1 cellular context compared by ENCODE assay signal in the genomic region with DNA sequence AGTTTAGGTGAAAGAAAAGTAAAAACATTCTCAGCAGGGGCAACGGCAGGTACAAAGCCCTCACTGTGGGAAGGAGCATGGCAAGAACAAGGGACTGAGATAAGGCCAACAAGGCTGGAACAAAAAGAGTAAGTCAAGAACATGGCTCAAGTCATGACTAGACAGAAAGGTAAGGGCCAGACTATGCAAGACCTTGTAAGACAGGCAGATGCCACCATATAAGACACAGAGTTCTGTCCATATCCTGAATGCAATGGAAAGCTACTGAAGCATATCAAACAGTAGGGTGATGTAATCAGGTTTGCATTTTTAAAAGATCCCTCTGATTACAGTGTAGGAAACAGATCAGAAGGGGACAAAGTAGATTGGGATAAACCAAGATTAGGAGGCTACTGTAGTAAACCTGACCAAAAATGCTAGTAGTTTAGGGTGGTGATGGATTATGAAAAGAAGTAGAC.
TF ChIP-seq lines count a peak whose summit lies in the region.

No MANE protein-coding gene starts in this region.

TF ChIP-seq in GM12878, 131 proteins besides CTCF, POLR2A, EP300 and RAD21 (continues in another document):
- TF ChIP-seq NRF1 (conservative IDR thresholded peaks at IDR 0.05; ENCODE audit: low read depth, low read length): no peak
- TF ChIP-seq SIN3A (IDR thresholded peaks at IDR 0.05; ENCODE audit: low read depth, low read length): no peak
- TF ChIP-seq, protein P1, sequence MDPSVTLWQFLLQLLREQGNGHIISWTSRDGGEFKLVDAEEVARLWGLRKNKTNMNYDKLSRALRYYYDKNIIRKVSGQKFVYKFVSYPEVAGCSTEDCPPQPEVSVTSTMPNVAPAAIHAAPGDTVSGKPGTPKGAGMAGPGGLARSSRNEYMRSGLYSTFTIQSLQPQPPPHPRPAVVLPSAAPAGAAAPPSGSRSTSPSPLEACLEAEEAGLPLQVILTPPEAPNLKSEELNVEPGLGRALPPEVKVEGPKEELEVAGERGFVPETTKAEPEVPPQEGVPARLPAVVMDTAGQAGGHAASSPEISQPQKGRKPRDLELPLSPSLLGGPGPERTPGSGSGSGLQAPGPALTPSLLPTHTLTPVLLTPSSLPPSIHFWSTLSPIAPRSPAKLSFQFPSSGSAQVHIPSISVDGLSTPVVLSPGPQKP (IDR thresholded peaks at IDR 0.05; ENCODE audit: low read depth, low read length): no peak
- TF ChIP-seq, protein P2, sequence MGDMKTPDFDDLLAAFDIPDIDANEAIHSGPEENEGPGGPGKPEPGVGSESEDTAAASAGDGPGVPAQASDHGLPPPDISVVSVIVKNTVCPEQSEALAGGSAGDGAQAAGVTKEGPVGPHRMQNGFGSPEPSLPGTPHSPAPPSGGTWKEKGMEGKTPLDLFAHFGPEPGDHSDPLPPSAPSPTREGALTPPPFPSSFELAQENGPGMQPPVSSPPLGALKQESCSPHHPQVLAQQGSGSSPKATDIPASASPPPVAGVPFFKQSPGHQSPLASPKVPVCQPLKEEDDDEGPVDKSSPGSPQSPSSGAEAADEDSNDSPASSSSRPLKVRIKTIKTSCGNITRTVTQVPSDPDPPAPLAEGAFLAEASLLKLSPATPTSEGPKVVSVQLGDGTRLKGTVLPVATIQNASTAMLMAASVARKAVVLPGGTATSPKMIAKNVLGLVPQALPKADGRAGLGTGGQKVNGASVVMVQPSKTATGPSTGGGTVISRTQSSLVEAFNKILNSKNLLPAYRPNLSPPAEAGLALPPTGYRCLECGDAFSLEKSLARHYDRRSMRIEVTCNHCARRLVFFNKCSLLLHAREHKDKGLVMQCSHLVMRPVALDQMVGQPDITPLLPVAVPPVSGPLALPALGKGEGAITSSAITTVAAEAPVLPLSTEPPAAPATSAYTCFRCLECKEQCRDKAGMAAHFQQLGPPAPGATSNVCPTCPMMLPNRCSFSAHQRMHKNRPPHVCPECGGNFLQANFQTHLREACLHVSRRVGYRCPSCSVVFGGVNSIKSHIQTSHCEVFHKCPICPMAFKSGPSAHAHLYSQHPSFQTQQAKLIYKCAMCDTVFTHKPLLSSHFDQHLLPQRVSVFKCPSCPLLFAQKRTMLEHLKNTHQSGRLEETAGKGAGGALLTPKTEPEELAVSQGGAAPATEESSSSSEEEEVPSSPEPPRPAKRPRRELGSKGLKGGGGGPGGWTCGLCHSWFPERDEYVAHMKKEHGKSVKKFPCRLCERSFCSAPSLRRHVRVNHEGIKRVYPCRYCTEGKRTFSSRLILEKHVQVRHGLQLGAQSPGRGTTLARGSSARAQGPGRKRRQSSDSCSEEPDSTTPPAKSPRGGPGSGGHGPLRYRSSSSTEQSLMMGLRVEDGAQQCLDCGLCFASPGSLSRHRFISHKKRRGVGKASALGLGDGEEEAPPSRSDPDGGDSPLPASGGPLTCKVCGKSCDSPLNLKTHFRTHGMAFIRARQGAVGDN (IDR thresholded peaks at IDR 0.05): no peak
- no peak for TF ChIP-seq ASH2L (IDR thresholded peaks at IDR 0.05; ENCODE audit: borderline replicate concordance, low read depth)
- TF ChIP-seq IKZF1 (conservative IDR thresholded peaks at IDR 0.05): 0 out of 2 replicates have a peak, but pooled peaks have one; percentile 17
- TF ChIP-seq, protein P3, sequence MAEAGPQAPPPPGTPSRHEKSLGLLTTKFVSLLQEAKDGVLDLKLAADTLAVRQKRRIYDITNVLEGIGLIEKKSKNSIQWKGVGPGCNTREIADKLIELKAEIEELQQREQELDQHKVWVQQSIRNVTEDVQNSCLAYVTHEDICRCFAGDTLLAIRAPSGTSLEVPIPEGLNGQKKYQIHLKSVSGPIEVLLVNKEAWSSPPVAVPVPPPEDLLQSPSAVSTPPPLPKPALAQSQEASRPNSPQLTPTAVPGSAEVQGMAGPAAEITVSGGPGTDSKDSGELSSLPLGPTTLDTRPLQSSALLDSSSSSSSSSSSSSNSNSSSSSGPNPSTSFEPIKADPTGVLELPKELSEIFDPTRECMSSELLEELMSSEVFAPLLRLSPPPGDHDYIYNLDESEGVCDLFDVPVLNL (IDR thresholded peaks at IDR 0.05; ENCODE audit: low read depth, low read length): no peak
- TF ChIP-seq, protein P4, sequence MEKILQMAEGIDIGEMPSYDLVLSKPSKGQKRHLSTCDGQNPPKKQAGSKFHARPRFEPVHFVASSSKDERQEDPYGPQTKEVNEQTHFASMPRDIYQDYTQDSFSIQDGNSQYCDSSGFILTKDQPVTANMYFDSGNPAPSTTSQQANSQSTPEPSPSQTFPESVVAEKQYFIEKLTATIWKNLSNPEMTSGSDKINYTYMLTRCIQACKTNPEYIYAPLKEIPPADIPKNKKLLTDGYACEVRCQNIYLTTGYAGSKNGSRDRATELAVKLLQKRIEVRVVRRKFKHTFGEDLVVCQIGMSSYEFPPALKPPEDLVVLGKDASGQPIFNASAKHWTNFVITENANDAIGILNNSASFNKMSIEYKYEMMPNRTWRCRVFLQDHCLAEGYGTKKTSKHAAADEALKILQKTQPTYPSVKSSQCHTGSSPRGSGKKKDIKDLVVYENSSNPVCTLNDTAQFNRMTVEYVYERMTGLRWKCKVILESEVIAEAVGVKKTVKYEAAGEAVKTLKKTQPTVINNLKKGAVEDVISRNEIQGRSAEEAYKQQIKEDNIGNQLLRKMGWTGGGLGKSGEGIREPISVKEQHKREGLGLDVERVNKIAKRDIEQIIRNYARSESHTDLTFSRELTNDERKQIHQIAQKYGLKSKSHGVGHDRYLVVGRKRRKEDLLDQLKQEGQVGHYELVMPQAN (conservative IDR thresholded peaks at IDR 0.05): no peak
- TF ChIP-seq, protein P5, sequence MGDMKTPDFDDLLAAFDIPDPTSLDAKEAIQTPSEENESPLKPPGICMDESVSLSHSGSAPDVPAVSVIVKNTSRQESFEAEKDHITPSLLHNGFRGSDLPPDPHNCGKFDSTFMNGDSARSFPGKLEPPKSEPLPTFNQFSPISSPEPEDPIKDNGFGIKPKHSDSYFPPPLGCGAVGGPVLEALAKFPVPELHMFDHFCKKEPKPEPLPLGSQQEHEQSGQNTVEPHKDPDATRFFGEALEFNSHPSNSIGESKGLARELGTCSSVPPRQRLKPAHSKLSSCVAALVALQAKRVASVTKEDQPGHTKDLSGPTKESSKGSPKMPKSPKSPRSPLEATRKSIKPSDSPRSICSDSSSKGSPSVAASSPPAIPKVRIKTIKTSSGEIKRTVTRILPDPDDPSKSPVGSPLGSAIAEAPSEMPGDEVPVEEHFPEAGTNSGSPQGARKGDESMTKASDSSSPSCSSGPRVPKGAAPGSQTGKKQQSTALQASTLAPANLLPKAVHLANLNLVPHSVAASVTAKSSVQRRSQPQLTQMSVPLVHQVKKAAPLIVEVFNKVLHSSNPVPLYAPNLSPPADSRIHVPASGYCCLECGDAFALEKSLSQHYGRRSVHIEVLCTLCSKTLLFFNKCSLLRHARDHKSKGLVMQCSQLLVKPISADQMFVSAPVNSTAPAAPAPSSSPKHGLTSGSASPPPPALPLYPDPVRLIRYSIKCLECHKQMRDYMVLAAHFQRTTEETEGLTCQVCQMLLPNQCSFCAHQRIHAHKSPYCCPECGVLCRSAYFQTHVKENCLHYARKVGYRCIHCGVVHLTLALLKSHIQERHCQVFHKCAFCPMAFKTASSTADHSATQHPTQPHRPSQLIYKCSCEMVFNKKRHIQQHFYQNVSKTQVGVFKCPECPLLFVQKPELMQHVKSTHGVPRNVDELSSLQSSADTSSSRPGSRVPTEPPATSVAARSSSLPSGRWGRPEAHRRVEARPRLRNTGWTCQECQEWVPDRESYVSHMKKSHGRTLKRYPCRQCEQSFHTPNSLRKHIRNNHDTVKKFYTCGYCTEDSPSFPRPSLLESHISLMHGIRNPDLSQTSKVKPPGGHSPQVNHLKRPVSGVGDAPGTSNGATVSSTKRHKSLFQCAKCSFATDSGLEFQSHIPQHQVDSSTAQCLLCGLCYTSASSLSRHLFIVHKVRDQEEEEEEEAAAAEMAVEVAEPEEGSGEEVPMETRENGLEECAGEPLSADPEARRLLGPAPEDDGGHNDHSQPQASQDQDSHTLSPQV (IDR thresholded peaks at IDR 0.05): no peak
- no peak for TF ChIP-seq LARP7 (IDR thresholded peaks at IDR 0.05)
- no peak; the same call in 1 of the 2 replicates for TF ChIP-seq BACH1 (IDR thresholded peaks at IDR 0.05; ENCODE audit: borderline replicate concordance)
- TF ChIP-seq PAX5 (IDR thresholded peaks at IDR 0.05; ENCODE audit: borderline replicate concordance, low read depth, low read length): peak; percentile 39; the same call in 1 of the 2 replicates
- TF ChIP-seq, protein P6, sequence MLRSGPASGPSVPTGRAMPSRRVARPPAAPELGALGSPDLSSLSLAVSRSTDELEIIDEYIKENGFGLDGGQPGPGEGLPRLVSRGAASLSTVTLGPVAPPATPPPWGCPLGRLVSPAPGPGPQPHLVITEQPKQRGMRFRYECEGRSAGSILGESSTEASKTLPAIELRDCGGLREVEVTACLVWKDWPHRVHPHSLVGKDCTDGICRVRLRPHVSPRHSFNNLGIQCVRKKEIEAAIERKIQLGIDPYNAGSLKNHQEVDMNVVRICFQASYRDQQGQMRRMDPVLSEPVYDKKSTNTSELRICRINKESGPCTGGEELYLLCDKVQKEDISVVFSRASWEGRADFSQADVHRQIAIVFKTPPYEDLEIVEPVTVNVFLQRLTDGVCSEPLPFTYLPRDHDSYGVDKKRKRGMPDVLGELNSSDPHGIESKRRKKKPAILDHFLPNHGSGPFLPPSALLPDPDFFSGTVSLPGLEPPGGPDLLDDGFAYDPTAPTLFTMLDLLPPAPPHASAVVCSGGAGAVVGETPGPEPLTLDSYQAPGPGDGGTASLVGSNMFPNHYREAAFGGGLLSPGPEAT (IDR thresholded peaks at IDR 0.05; ENCODE audit: low read depth): no peak
- TF ChIP-seq RELA (IDR thresholded peaks at IDR 0.05; ENCODE audit: borderline replicate concordance, partially characterized antibody): no peak
- TF ChIP-seq SUZ12 (IDR thresholded peaks at IDR 0.05; ENCODE audit: unreplicated experiment): no peak
- TF ChIP-seq, protein P7, sequence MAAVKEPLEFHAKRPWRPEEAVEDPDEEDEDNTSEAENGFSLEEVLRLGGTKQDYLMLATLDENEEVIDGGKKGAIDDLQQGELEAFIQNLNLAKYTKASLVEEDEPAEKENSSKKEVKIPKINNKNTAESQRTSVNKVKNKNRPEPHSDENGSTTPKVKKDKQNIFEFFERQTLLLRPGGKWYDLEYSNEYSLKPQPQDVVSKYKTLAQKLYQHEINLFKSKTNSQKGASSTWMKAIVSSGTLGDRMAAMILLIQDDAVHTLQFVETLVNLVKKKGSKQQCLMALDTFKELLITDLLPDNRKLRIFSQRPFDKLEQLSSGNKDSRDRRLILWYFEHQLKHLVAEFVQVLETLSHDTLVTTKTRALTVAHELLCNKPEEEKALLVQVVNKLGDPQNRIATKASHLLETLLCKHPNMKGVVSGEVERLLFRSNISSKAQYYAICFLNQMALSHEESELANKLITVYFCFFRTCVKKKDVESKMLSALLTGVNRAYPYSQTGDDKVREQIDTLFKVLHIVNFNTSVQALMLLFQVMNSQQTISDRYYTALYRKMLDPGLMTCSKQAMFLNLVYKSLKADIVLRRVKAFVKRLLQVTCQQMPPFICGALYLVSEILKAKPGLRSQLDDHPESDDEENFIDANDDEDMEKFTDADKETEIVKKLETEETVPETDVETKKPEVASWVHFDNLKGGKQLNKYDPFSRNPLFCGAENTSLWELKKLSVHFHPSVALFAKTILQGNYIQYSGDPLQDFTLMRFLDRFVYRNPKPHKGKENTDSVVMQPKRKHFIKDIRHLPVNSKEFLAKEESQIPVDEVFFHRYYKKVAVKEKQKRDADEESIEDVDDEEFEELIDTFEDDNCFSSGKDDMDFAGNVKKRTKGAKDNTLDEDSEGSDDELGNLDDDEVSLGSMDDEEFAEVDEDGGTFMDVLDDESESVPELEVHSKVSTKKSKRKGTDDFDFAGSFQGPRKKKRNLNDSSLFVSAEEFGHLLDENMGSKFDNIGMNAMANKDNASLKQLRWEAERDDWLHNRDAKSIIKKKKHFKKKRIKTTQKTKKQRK (IDR thresholded peaks at IDR 0.05; ENCODE audit: low read depth, low read length): no peak
- TF ChIP-seq, protein P8, sequence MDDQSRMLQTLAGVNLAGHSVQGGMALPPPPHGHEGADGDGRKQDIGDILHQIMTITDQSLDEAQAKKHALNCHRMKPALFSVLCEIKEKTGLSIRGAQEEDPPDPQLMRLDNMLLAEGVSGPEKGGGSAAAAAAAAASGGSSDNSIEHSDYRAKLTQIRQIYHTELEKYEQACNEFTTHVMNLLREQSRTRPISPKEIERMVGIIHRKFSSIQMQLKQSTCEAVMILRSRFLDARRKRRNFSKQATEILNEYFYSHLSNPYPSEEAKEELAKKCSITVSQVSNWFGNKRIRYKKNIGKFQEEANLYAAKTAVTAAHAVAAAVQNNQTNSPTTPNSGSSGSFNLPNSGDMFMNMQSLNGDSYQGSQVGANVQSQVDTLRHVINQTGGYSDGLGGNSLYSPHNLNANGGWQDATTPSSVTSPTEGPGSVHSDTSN (IDR thresholded peaks at IDR 0.05; ENCODE audit: insufficient replicate concordance, low read depth, low read length): no peak
- TF ChIP-seq, protein P9, sequence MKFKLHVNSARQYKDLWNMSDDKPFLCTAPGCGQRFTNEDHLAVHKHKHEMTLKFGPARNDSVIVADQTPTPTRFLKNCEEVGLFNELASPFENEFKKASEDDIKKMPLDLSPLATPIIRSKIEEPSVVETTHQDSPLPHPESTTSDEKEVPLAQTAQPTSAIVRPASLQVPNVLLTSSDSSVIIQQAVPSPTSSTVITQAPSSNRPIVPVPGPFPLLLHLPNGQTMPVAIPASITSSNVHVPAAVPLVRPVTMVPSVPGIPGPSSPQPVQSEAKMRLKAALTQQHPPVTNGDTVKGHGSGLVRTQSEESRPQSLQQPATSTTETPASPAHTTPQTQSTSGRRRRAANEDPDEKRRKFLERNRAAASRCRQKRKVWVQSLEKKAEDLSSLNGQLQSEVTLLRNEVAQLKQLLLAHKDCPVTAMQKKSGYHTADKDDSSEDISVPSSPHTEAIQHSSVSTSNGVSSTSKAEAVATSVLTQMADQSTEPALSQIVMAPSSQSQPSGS (IDR thresholded peaks at IDR 0.05; ENCODE audit: low read length): peak; percentile 39; the same call in 1 of the 2 replicates
- TF ChIP-seq ZNF384 (IDR thresholded peaks at IDR 0.05; ENCODE audit: borderline replicate concordance, low read depth, low read length): no peak
- TF ChIP-seq, protein P10, sequence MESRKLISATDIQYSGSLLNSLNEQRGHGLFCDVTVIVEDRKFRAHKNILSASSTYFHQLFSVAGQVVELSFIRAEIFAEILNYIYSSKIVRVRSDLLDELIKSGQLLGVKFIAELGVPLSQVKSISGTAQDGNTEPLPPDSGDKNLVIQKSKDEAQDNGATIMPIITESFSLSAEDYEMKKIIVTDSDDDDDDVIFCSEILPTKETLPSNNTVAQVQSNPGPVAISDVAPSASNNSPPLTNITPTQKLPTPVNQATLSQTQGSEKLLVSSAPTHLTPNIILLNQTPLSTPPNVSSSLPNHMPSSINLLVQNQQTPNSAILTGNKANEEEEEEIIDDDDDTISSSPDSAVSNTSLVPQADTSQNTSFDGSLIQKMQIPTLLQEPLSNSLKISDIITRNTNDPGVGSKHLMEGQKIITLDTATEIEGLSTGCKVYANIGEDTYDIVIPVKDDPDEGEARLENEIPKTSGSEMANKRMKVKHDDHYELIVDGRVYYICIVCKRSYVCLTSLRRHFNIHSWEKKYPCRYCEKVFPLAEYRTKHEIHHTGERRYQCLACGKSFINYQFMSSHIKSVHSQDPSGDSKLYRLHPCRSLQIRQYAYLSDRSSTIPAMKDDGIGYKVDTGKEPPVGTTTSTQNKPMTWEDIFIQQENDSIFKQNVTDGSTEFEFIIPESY (IDR thresholded peaks at IDR 0.05): no peak
- TF ChIP-seq, protein P11, sequence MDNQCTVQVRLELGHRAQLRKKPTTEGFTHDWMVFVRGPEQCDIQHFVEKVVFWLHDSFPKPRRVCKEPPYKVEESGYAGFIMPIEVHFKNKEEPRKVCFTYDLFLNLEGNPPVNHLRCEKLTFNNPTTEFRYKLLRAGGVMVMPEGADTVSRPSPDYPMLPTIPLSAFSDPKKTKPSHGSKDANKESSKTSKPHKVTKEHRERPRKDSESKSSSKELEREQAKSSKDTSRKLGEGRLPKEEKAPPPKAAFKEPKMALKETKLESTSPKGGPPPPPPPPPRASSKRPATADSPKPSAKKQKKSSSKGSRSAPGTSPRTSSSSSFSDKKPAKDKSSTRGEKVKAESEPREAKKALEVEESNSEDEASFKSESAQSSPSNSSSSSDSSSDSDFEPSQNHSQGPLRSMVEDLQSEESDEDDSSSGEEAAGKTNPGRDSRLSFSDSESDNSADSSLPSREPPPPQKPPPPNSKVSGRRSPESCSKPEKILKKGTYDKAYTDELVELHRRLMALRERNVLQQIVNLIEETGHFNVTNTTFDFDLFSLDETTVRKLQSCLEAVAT (IDR thresholded peaks at IDR 0.05): no peak
